Comparison of ENCODE assay signal across 20 cellular contexts in genomic region chr10:88931548-88931947, GRCh38. TPM values are rescaled to one million over a fixed set of nuclear protein-coding genes. Genes with fewer than 3 reads are reported as not detected.
A peak's percentile ranks its signal among the peaks of the same experiment; 100 is the strongest.
DNase-seq lines count a peak whose midpoint lies in the region; ATAC-seq, FAIRE-seq and TF ChIP-seq lines count a peak whose summit lies in the region.
"Had no signal": no experiment of that assay in that cellular context is flagged by ENCODE, and none has a peak within 500 bp of the region (broad histone marks: within the 10 kb centered on the region; RNA-seq: fewer than 3 reads in every experiment).

No MANE protein-coding gene starts in this region.

- no peak for TF ChIP-seq CTCF in GM12878 (IDR thresholded peaks at IDR 0.05 in 2 of 3, conservative IDR thresholded peaks at IDR 0.05 in 1 of 3; ENCODE audit: control insufficient read depth in 2 of 3, extremely low read depth in 1 of 3, insufficient read depth in 1 of 3, low read depth in 3 of 3, low read length in 3 of 3)
- TF ChIP-seq CTCF in transverse colon (IDR thresholded peaks at IDR 0.05) = no peak
- TF ChIP-seq CTCF in WTC11 (IDR thresholded peaks at IDR 0.05) = no peak
- TF ChIP-seq CTCF in glutamatergic neuron (IDR thresholded peaks at IDR 0.05; ENCODE audit: partially characterized antibody, unreplicated experiment) = no peak
- TF ChIP-seq CTCF in smooth muscle cell (IDR thresholded peaks at IDR 0.05; ENCODE audit: borderline replicate concordance, insufficient read depth, poor library complexity, severe bottlenecking) = no peak

- FAIRE-seq in GM12878 (lab: Jason Lieb, UNC) = no peak

- H3K4me3 Mint-ChIP-seq in activated CD8-positive, alpha-beta memory T cell treated with anti-CD3 and anti-CD28 coated beads, Interleukin-2, amount 10 ng/mL, durations not matched to agents 7 days and 5 days = no peak overlapping the region
- no peak overlapping the region for H3K4me3 Mint-ChIP-seq in WTC11
- no peak overlapping the region for H3K4me3 Mint-ChIP-seq in glutamatergic neuron (ENCODE audit: unreplicated experiment)
- H3K4me3 Mint-ChIP-seq: natural killer cell treated with Interleukin-12 subunit alpha and Interleukin-12 subunit beta and Interleukin-15 and Interleukin-18, amount 100 ng/mL, for 72 hours; T-helper 1 cell treated with Interleukin-12 subunit alpha and Interleukin-12 subunit beta and Interleukin-4 antibody, amounts not matched to agents 30 μg/mL and 1 μg/mL, for 36 hours had no signal

- H4K20me1 ChIP-seq in GM12878 (ENCODE audit: control insufficient read depth, insufficient read depth) (no peaks in the 10 kb centered on the region), smooth muscle cell (ENCODE audit: low read depth) (peaks cover 9% of the 10 kb centered on the region)

- RAD21 ChIA-PET in GM12878 (lab: Charles Lee; ENCODE audit: unreplicated experiment) = interaction anchor here (0.7 to 7.1 kb wide), 31 partner anchors 13 to 367 kb away, joined by 3 to 390 read pairs (median 8); partner anchors contain the start of genes ANKRD22, FAS and STAMBPL1

- H3K9me3 ChIP-seq in GM12878 (replicated peaks; ENCODE audit: control insufficient read depth, insufficient read depth, low read length) (no peaks in the 10 kb centered on the region; the same call in 2 of the 3 replicates), transverse colon (no peaks in the 10 kb centered on the region), smooth muscle cell (replicated peaks; ENCODE audit: low read depth) (no peaks in the 10 kb centered on the region)
- H3K9me3 ChIP-seq: testis had no signal

- H3K27ac ChIP-seq in GM12878 (ENCODE audit: control insufficient read depth, insufficient read depth) (peak overlapping the region; percentile 31; the same call in 1 of the 2 replicates), transverse colon (peak overlapping the region; percentile 30 to 74 (median 66)), smooth muscle cell (ENCODE audit: low read depth) (no peak overlapping the region)
- H3K27ac ChIP-seq: KMS-11 had no signal

- TF ChIP-seq POLR2A in GM12878 (IDR thresholded peaks at IDR 0.05; ENCODE audit: low read depth, low read length) = no peak
- no peak for TF ChIP-seq POLR2A in transverse colon (IDR thresholded peaks at IDR 0.05)

- DNase-seq in activated CD8-positive, alpha-beta memory T cell treated with anti-CD3 and anti-CD28 coated beads, Interleukin-2, amount 10 ng/mL, durations not matched to agents 7 days and 5 days = no peak
- DNase-seq in activated CD8-positive, alpha-beta memory T cell treated with anti-CD3 and anti-CD28 coated beads for 24 hours = no peak
- DNase-seq in GM12878 (ENCODE audit: low read depth, low spot score) = no peak
- DNase-seq in left ventricle myocardium superior = no peak
- no peak for DNase-seq in transverse colon
- DNase-seq in WTC11 (ENCODE audit: low spot score) = no peak
- DNase-seq in glutamatergic neuron = no peak
- DNase-seq in smooth muscle cell (lab: John Stamatoyannopoulos, UW; ENCODE audit: unreplicated experiment) = no peak
- DNase-seq: activated effector memory CD4-positive, alpha-beta T cell treated with anti-CD3 and anti-CD28 coated beads, Interleukin-2, amount 50 U/mL, for 16 hours; head of caudate nucleus; NCI-H1048; NCI-H2081 treated with DMSO at 0.1 percent for 48 hours; NCI-H510A; stimulated activated CD4-positive, alpha-beta T cell treated with anti-CD3 and anti-CD28 coated beads, Interleukin-4, amount 100 ng/mL, for 4 hours; testis had no signal

- TF ChIP-seq EP300 in GM12878 (IDR thresholded peaks at IDR 0.05; ENCODE audit: borderline replicate concordance in 1 of 2, control insufficient read depth in 1 of 2, low read depth in 2 of 2, low read length in 2 of 2) = no peak
- TF ChIP-seq EP300 in transverse colon (IDR thresholded peaks at IDR 0.05; ENCODE audit: low read depth) = no peak

- BruUV-seq in GM12878 (replicated peaks; lab: Mats Ljungman, UMichigan) = no TSS peak

- H3K79me2 ChIP-seq in GM12878 (ENCODE audit: control insufficient read depth, insufficient read depth, low read length) = peaks cover 2% of the 10 kb centered on the region; the same call in 1 of the 2 replicates
- H3K79me2 ChIP-seq in smooth muscle cell (ENCODE audit: low read depth) = no peaks in the 10 kb centered on the region

- POLR2A ChIA-PET in GM12878 (lab: Charles Lee) = interaction anchor here (0.6 to 5.6 kb wide), 11 partner anchors 11 to 167 kb away, joined by 3 to 64 read pairs (median 4); no protein-coding TSS in a partner anchor
- POLR2A ChIA-PET in WTC11 (lab: Charles Lee) = no interaction called here

- H3K9me3 Mint-ChIP-seq in activated CD8-positive, alpha-beta memory T cell treated with anti-CD3 and anti-CD28 coated beads, Interleukin-2, amount 10 ng/mL, durations not matched to agents 7 days and 5 days (ENCODE audit: low read depth) = no peaks in the 10 kb centered on the region
- no peaks in the 10 kb centered on the region for H3K9me3 Mint-ChIP-seq in WTC11
- no peaks in the 10 kb centered on the region for H3K9me3 Mint-ChIP-seq in glutamatergic neuron (ENCODE audit: unreplicated experiment)
- H3K9me3 Mint-ChIP-seq: natural killer cell treated with Interleukin-12 subunit alpha and Interleukin-12 subunit beta and Interleukin-15 and Interleukin-18, amount 100 ng/mL, for 72 hours; T-helper 1 cell treated with Interleukin-12 subunit alpha and Interleukin-12 subunit beta and Interleukin-4 antibody, amounts not matched to agents 30 μg/mL and 1 μg/mL, for 36 hours had no signal

- peaks cover 14% of the 10 kb centered on the region for H3K4me1 Mint-ChIP-seq in activated CD8-positive, alpha-beta memory T cell treated with anti-CD3 and anti-CD28 coated beads, Interleukin-2, amount 10 ng/mL, durations not matched to agents 7 days and 5 days
- H3K4me1 Mint-ChIP-seq in WTC11 (peaks cover 21% of the 10 kb centered on the region), glutamatergic neuron (ENCODE audit: low read depth, unreplicated experiment) (peaks cover 6% of the 10 kb centered on the region)

- H2AFZ ChIP-seq in GM12878 (ENCODE audit: control insufficient read depth, low read depth, low read length) = no peak overlapping the region
- no peak overlapping the region for H2AFZ ChIP-seq in smooth muscle cell (ENCODE audit: low read depth)

- SMC1A ChIA-PET in GM12878 (lab: Charles Lee; ENCODE audit: uncharacterized antibody, unreplicated experiment) = interaction anchor here (0.6 to 10.3 kb wide), 31 partner anchors 8 to 458 kb away, joined by 3 to 575 read pairs (median 6); partner anchors contain the start of genes CH25H, FAS and STAMBPL1

- H3K36me3 ChIP-seq in GM12878 (ENCODE audit: control insufficient read depth in 2 of 2, insufficient read depth in 2 of 2, low read length in 1 of 2) (peaks cover 0 to 13% of the 10 kb centered on the region in 2 experiments; a peak in 3 of 4 replicates), transverse colon (no peaks in the 10 kb centered on the region), smooth muscle cell (ENCODE audit: low read depth) (peaks cover 5% of the 10 kb centered on the region)

- H3K4me2 ChIP-seq in GM12878 (ENCODE audit: control insufficient read depth, insufficient read depth) (no peak overlapping the region), smooth muscle cell (no peak overlapping the region)
- H3K4me2 ChIP-seq: KMS-11 had no signal

- H3K27ac Mint-ChIP-seq in activated CD8-positive, alpha-beta memory T cell treated with anti-CD3 and anti-CD28 coated beads, Interleukin-2, amount 10 ng/mL, durations not matched to agents 7 days and 5 days = peak overlapping the region; percentile 9
- no peak overlapping the region for H3K27ac Mint-ChIP-seq in WTC11
- H3K27ac Mint-ChIP-seq in glutamatergic neuron (ENCODE audit: unreplicated experiment) = no peak overlapping the region
- H3K27ac Mint-ChIP-seq: T-helper 1 cell treated with Interleukin-12 subunit alpha and Interleukin-12 subunit beta and Interleukin-4 antibody, amounts not matched to agents 30 μg/mL and 1 μg/mL, for 36 hours had no signal

- H3K36me3 Mint-ChIP-seq in activated CD8-positive, alpha-beta memory T cell treated with anti-CD3 and anti-CD28 coated beads, Interleukin-2, amount 10 ng/mL, durations not matched to agents 7 days and 5 days = peaks cover 25% of the 10 kb centered on the region
- H3K36me3 Mint-ChIP-seq in WTC11 (no peaks in the 10 kb centered on the region), glutamatergic neuron (ENCODE audit: unreplicated experiment) (no peaks in the 10 kb centered on the region)
- H3K36me3 Mint-ChIP-seq: natural killer cell treated with Interleukin-12 subunit alpha and Interleukin-12 subunit beta and Interleukin-15 and Interleukin-18, amount 100 ng/mL, for 72 hours had no signal

- H3K4me3 ChIP-seq in GM12878 (no peak overlapping the region), transverse colon (no peak overlapping the region), smooth muscle cell (no peak overlapping the region)
- H3K4me3 ChIP-seq: testis had no signal

- in situ Hi-C loops in GM12878 (cut with MboI) = no loop called here
- in situ Hi-C loops in transverse colon (cut with MboI; ENCODE audit: low pct_ligation_motif_present in 1 of 4, low pct_unique_long_range_greater_than_20kb in 1 of 4, low sequenced_read_pairs in 3 of 4) = loop anchor here (5.0 to 10.0 kb wide), 4 partner anchors 53 to 367 kb away; no protein-coding TSS in a partner anchor

- H3F3A ChIP-seq in smooth muscle cell (ENCODE audit: low read depth) = peaks cover 27% of the 10 kb centered on the region

- intact Hi-C loops in GM12878 (cut with micrococcal nuclease; ENCODE audit: unreplicated experiment) (no loop called here), left ventricle myocardium superior (cut with micrococcal nuclease) (no loop called here), transverse colon (cut with DNase I; ENCODE audit: low total_unique reads) (no loop called here)

- no CpG with 5 or more reads among the region's 1 CpG for WGBS in GM12878 (ENCODE audit: insufficient coverage, insufficient replicate concordance, low lambda C conversion rate, missing lambda C conversion rate)
- 60 to 71% methylated on average over 1 of the region's 1 CpG for WGBS in transverse colon (ENCODE audit: low coverage in 1 of 2), 2 donors
- WGBS in smooth muscle cell (ENCODE audit: low lambda C conversion rate) = 100% methylated on average over 1 of the region's 1 CpG

- no peak for ATAC-seq in activated CD8-positive, alpha-beta memory T cell treated with anti-CD3 and anti-CD28 coated beads, Interleukin-2, amount 10 ng/mL, durations not matched to agents 7 days and 5 days
- ATAC-seq in GM12878 (no peak), left ventricle myocardium superior (peak; percentile 62), WTC11 (no peak)
- ATAC-seq: HCT116; natural killer cell treated with Interleukin-12 subunit alpha and Interleukin-12 subunit beta and Interleukin-15 and Interleukin-18, amount 100 ng/mL, for 72 hours had no signal

- CTCF ChIA-PET in activated CD8-positive, alpha-beta memory T cell treated with anti-CD3 and anti-CD28 coated beads, Interleukin-2, amount 10 ng/mL, durations not matched to agents 7 days and 5 days (lab: Charles Lee) = interaction anchor here (0.7 to 10.5 kb wide), 13 partner anchors 8 to 366 kb away, joined by 3 to 219 read pairs (median 7); partner anchors contain the start of gene CH25H
- CTCF ChIA-PET in GM12878 (lab: Yijun Ruan, JAX) (interaction anchor here (0.6 to 12.8 kb wide), 36 partner anchors 8 to 1935 kb away, joined by 3 to 895 read pairs (median 8); partner anchors contain the start of genes ANKRD22, CH25H and STAMBPL1), WTC11 (lab: Charles Lee) (interaction anchor here (0.6 to 1.6 kb wide), 5 partner anchors 59 to 288 kb away, joined by 3 to 5 read pairs (median 4); no protein-coding TSS in a partner anchor)

- no peaks in the 10 kb centered on the region for H3K27me3 Mint-ChIP-seq in activated CD8-positive, alpha-beta memory T cell treated with anti-CD3 and anti-CD28 coated beads, Interleukin-2, amount 10 ng/mL, durations not matched to agents 7 days and 5 days
- H3K27me3 Mint-ChIP-seq in WTC11 (ENCODE audit: low read depth) = no peaks in the 10 kb centered on the region
- no peaks in the 10 kb centered on the region for H3K27me3 Mint-ChIP-seq in glutamatergic neuron (ENCODE audit: unreplicated experiment)
- H3K27me3 Mint-ChIP-seq: natural killer cell treated with Interleukin-12 subunit alpha and Interleukin-12 subunit beta and Interleukin-15 and Interleukin-18, amount 100 ng/mL, for 72 hours had no signal

- H3K4me1 ChIP-seq in GM12878 (ENCODE audit: control insufficient read depth, insufficient read depth, low read length) (peaks cover 21% of the 10 kb centered on the region), transverse colon (peaks cover 7 to 31% (median 11%) of the 10 kb centered on the region in 4 donors), smooth muscle cell (ENCODE audit: low read depth) (no peaks in the 10 kb centered on the region)

- H3K27me3 ChIP-seq in GM12878 (replicated peaks in 1 of 2; ENCODE audit: control insufficient read depth in 2 of 2, insufficient read depth in 2 of 2, low read length in 1 of 2) (no peaks in the 10 kb centered on the region), transverse colon (no peaks in the 10 kb centered on the region), smooth muscle cell (ENCODE audit: low read depth) (no peaks in the 10 kb centered on the region)
- H3K27me3 ChIP-seq: testis had no signal

- no peak overlapping the region for H3K9ac ChIP-seq in GM12878 (ENCODE audit: control insufficient read depth, insufficient read depth, low read length)
- no peak overlapping the region for H3K9ac ChIP-seq in smooth muscle cell (ENCODE audit: low read depth)
- H3K9ac ChIP-seq: KMS-11 had no signal

- TF ChIP-seq RAD21 in GM12878 (IDR thresholded peaks at IDR 0.05; ENCODE audit: insufficient read depth, low read depth, low read length) = no peak

RNA-seq across cellular contexts. Expression of gene ACTA2, which starts 21.0 kb away (rescaled TPM):
- 10 to 100 TPM; 28.2 to 34.5 TPM for total RNA-seq in activated CD8-positive, alpha-beta memory T cell treated with anti-CD3 and anti-CD28 coated beads, Interleukin-2, amount 10 ng/mL, durations not matched to agents 7 days and 5 days
- total RNA-seq in GM12878 (2013; cell fraction: nucleolus; rRNA removed) = 23.9 and 26.3 TPM in 2 replicates
- total RNA-seq in GM12878 (2014; rRNA removed) = 25.3 and 32.5 TPM in 2 replicates
- total RNA-seq in GM12878 (2014; rRNA removed; fragmentation: Illumina TruSeq; extraction: Trizol) = 19.1 and 19.7 TPM in 2 replicates
- 38.4 and 39.2 TPM in 2 replicates for total RNA-seq in GM12878 (2021)
- polyA plus RNA-seq in GM12878 (2011; ENCODE audit: low read depth) = 43.4 TPM
- polyA plus RNA-seq in GM12878 (2011; rRNA removed) = 18.1 and 32.2 TPM in 2 replicates
- polyA plus RNA-seq in GM12878 (2011; cell fraction: cytosol; rRNA removed) = 54.6 and 70.4 TPM in 2 replicates
- polyA plus RNA-seq in GM12878 (2011; cell fraction: nucleus; rRNA removed) = 40.9 and 41.4 TPM in 2 replicates
- polyA plus RNA-seq in GM12878 (2012) = 45.7 and 60.9 TPM in 2 replicates
- polyA plus RNA-seq in GM12878 (2014; fragmentation: Illumina TruSeq; extraction: Trizol) = 39.5 and 39.9 TPM in 2 replicates
- 10 to 100 TPM in 1 of 2 experiments, 1 to 10 TPM in 1; 7.4 to 11.6 TPM for polyA plus RNA-seq in GM12878 (2014; fragmentation: Nextera tagmentation; extraction: Ambion mirVana)
- polyA plus RNA-seq in GM12878 (2014; rRNA removed) = 23.9 and 32.0 TPM in 2 replicates
- polyA plus RNA-seq in GM12878 (2016; fragmentation: Nextera tagmentation; extraction: Ambion mirVana) = 10 to 100 TPM; 75.4 to 78.2 TPM
- polyA minus RNA-seq in GM12878 (2011; rRNA and poly(A)+ RNA removed) = 44.8 and 58.0 TPM in 2 replicates
- 28.2 and 29.3 TPM in 2 replicates for polyA minus RNA-seq in GM12878 (2011; cell fraction: cytosol; rRNA and poly(A)+ RNA removed)
- polyA minus RNA-seq in GM12878 (2011; cell fraction: nucleus; rRNA and poly(A)+ RNA removed) = 19.0 and 37.1 TPM in 2 replicates
- total RNA-seq in left ventricle myocardium superior = 53.5 TPM
- total RNA-seq in transverse colon = 1,000 to 10,000 TPM in 1 of 4 donors, 100 to 1,000 TPM in 3; 403 to 1,827 (median 457) TPM
- 4.4 to 7.3 TPM (median 5.3 TPM) in 3 replicates for total RNA-seq in WTC11 (2021)
- 4.3 TPM for total RNA-seq in glutamatergic neuron (ENCODE audit: unreplicated experiment)
- 2,305 and 2,362 TPM in 2 replicates for total RNA-seq in smooth muscle cell
- 3,088 and 4,814 TPM in 2 replicates for polyA plus RNA-seq in smooth muscle cell

RNA-seq across cellular contexts. Expression of gene STAMBPL1, which starts 51.5 kb away (rescaled TPM):
- total RNA-seq in activated CD8-positive, alpha-beta memory T cell treated with anti-CD3 and anti-CD28 coated beads, Interleukin-2, amount 10 ng/mL, durations not matched to agents 7 days and 5 days = 10 to 100 TPM; 29.2 to 53.0 TPM
- total RNA-seq in GM12878 (2013; cell fraction: nucleolus; rRNA removed) = 253 and 256 TPM in 2 replicates
- 44.1 and 48.9 TPM in 2 replicates for total RNA-seq in GM12878 (2014; rRNA removed)
- total RNA-seq in GM12878 (2014; rRNA removed; fragmentation: Illumina TruSeq; extraction: Trizol) = 28.8 and 29.0 TPM in 2 replicates
- total RNA-seq in GM12878 (2021) = 24.8 and 26.3 TPM in 2 replicates
- polyA plus RNA-seq in GM12878 (2011; ENCODE audit: low read depth) = 5.7 TPM
- 42.1 and 55.8 TPM in 2 replicates for polyA plus RNA-seq in GM12878 (2011; rRNA removed)
- polyA plus RNA-seq in GM12878 (2011; cell fraction: cytosol; rRNA removed) = 24.9 and 36.8 TPM in 2 replicates
- 48.4 and 51.8 TPM in 2 replicates for polyA plus RNA-seq in GM12878 (2011; cell fraction: nucleus; rRNA removed)
- 9.4 and 15.2 TPM in 2 replicates for polyA plus RNA-seq in GM12878 (2012)
- polyA plus RNA-seq in GM12878 (2014; fragmentation: Illumina TruSeq; extraction: Trizol) = 24.5 and 29.6 TPM in 2 replicates
- polyA plus RNA-seq in GM12878 (2014; fragmentation: Nextera tagmentation; extraction: Ambion mirVana) = 10 to 100 TPM in 1 of 2 experiments, 1 to 10 TPM in 1; 7.5 to 13.0 TPM
- polyA plus RNA-seq in GM12878 (2014; rRNA removed) = 21.2 and 29.6 TPM in 2 replicates
- 10 to 100 TPM; 21.0 to 21.5 TPM for polyA plus RNA-seq in GM12878 (2016; fragmentation: Nextera tagmentation; extraction: Ambion mirVana)
- polyA minus RNA-seq in GM12878 (2011; rRNA and poly(A)+ RNA removed) = 28.0 and 32.3 TPM in 2 replicates
- polyA minus RNA-seq in GM12878 (2011; cell fraction: cytosol; rRNA and poly(A)+ RNA removed) = 9.8 and 14.3 TPM in 2 replicates
- polyA minus RNA-seq in GM12878 (2011; cell fraction: nucleus; rRNA and poly(A)+ RNA removed) = 60.7 and 118 TPM in 2 replicates
- total RNA-seq in left ventricle myocardium superior = 2.4 TPM
- total RNA-seq in transverse colon = 100 to 1,000 TPM in 3 of 4 donors, 10 to 100 TPM in 1; 74.8 to 176 (median 134) TPM
- 3.9 to 4.6 TPM (median 4.2 TPM) in 3 replicates for total RNA-seq in WTC11 (2021)
- 4.4 TPM for total RNA-seq in glutamatergic neuron (ENCODE audit: unreplicated experiment)
- total RNA-seq in smooth muscle cell = 1.1 and 1.2 TPM in 2 replicates
- polyA plus RNA-seq in smooth muscle cell = 0.49 and 0.61 TPM in 2 replicates
- total RNA-seq: G401 had no signal

RNA-seq across cellular contexts. Expression of gene FAS, which starts 59.0 kb away (rescaled TPM):
- 10 to 100 TPM; 73.7 to 75.4 TPM for total RNA-seq in activated CD8-positive, alpha-beta memory T cell treated with anti-CD3 and anti-CD28 coated beads, Interleukin-2, amount 10 ng/mL, durations not matched to agents 7 days and 5 days
- 387 and 393 TPM in 2 replicates for total RNA-seq in GM12878 (2013; cell fraction: nucleolus; rRNA removed)
- total RNA-seq in GM12878 (2014; rRNA removed) (70.0 and 85.3 TPM in 2 replicates), GM12878 (2014; rRNA removed; fragmentation: Illumina TruSeq; extraction: Trizol) (78.2 and 82.0 TPM in 2 replicates), GM12878 (2021) (61.1 and 62.9 TPM in 2 replicates), left ventricle myocardium superior (4.0 TPM), transverse colon (10 to 100 TPM in 3 of 4 donors, 1 to 10 TPM in 1; 9.0 to 58.5 (median 53.6) TPM), WTC11 (2021) (2.1 to 4.1 TPM (median 3.3 TPM) in 3 replicates), glutamatergic neuron (ENCODE audit: unreplicated experiment) (0.69 TPM), smooth muscle cell (21.8 and 26.7 TPM in 2 replicates)
- polyA plus RNA-seq in GM12878 (2011; ENCODE audit: low read depth) = 25.2 TPM
- polyA plus RNA-seq in GM12878 (2011; rRNA removed) (147 and 217 TPM in 2 replicates), GM12878 (2014; fragmentation: Illumina TruSeq; extraction: Trizol) (89.8 and 117 TPM in 2 replicates), GM12878 (2014; fragmentation: Nextera tagmentation; extraction: Ambion mirVana) (10 to 100 TPM; 50.1 to 54.9 TPM), GM12878 (2014; rRNA removed) (46.4 and 55.8 TPM in 2 replicates), GM12878 (2016; fragmentation: Nextera tagmentation; extraction: Ambion mirVana) (10 to 100 TPM; 69.9 to 73.7 TPM), smooth muscle cell (9.9 and 14.4 TPM in 2 replicates)
- 63.3 and 70.5 TPM in 2 replicates for polyA plus RNA-seq in GM12878 (2011; cell fraction: cytosol; rRNA removed)
- polyA plus RNA-seq in GM12878 (2011; cell fraction: nucleus; rRNA removed) = 80.6 and 126 TPM in 2 replicates
- 42.9 and 53.2 TPM in 2 replicates for polyA plus RNA-seq in GM12878 (2012)
- 125 and 188 TPM in 2 replicates for polyA minus RNA-seq in GM12878 (2011; rRNA and poly(A)+ RNA removed)
- 40.6 and 46.1 TPM in 2 replicates for polyA minus RNA-seq in GM12878 (2011; cell fraction: cytosol; rRNA and poly(A)+ RNA removed)
- polyA minus RNA-seq in GM12878 (2011; cell fraction: nucleus; rRNA and poly(A)+ RNA removed) = 104 and 109 TPM in 2 replicates
